In genomic region chr14:94176808-94177207, GRCh38 we compare ENCODE assay signal across 2 cellular contexts.
TF ChIP-seq lines count a peak whose summit lies in the region.

No MANE protein-coding gene starts in this region.

TF ChIP-seq in GM23338, 12 proteins besides CTCF, POLR2A, EP300 and RAD21:
- no peak for TF ChIP-seq JUNB (IDR thresholded peaks at IDR 0.05; ENCODE audit: unreplicated experiment)
- TF ChIP-seq ETS1 (IDR thresholded peaks at IDR 0.05): no peak
- TF ChIP-seq EZH2 (IDR thresholded peaks at IDR 0.05; ENCODE audit: low read depth, unreplicated experiment): no peak
- TF ChIP-seq STAT1 (IDR thresholded peaks at IDR 0.05; ENCODE audit: unreplicated experiment): no peak
- no peak for TF ChIP-seq CREB1 (CRISPR knock-in tag; IDR thresholded peaks at IDR 0.05; ENCODE audit: low read depth)
- no peak for TF ChIP-seq ZNF462 (CRISPR knock-in tag; IDR thresholded peaks at IDR 0.05)
- TF ChIP-seq ZNF114 (CRISPR knock-in tag; IDR thresholded peaks at IDR 0.05): no peak
- TF ChIP-seq EZH2phosphoT487 (IDR thresholded peaks at IDR 0.05; ENCODE audit: unreplicated experiment): no peak
- no peak for TF ChIP-seq POLR2AphosphoS5 (IDR thresholded peaks at IDR 0.05; ENCODE audit: low read depth)
- TF ChIP-seq REST (IDR thresholded peaks at IDR 0.05; ENCODE audit: unreplicated experiment): no peak
- TF ChIP-seq ZNF331 (CRISPR knock-in tag; IDR thresholded peaks at IDR 0.05; ENCODE audit: low read depth): no peak
- TF ChIP-seq NANOG (IDR thresholded peaks at IDR 0.05; ENCODE audit: borderline replicate concordance): no peak

TF ChIP-seq in HepG2, 621 proteins besides CTCF, POLR2A, EP300 and RAD21:
- TF ChIP-seq ZNF564 (CRISPR knock-in tag; IDR thresholded peaks at IDR 0.05): no peak
- peak; percentile 30; the same call in 1 of the 2 replicates for TF ChIP-seq SAP130 (CRISPR knock-in tag; IDR thresholded peaks at IDR 0.05; ENCODE audit: low read depth)
- peak; percentile 56 for TF ChIP-seq FOXA3 (CRISPR knock-in tag; IDR thresholded peaks at IDR 0.05)
